ENCODE assay signal across 24 cellular contexts in the genomic region with DNA sequence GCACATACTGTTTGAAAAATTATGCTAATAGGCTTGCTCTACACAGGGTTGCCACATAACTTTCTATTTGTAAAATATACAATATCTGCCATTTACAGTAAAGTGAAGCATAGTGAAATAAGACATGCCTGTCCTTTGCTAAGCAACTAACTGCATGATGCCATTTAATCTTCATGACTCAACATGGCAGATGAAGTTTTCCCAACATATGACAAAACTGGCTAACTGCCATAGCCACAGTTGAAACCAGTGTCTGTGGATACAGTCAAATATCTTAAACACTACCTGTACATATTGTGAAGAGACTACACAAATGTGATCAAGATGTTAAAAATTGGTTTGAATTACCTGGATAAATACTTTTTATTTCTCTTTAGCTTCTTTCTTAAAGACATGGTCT. TPM values are rescaled to one million over a fixed set of nuclear protein-coding genes. Genes with fewer than 3 reads are reported as not detected.
DNase-seq lines count a peak whose midpoint lies in the region; TF ChIP-seq lines count a peak whose summit lies in the region.
"Had no signal": no experiment of that assay in that cellular context is flagged by ENCODE, and none has a peak within 500 bp of the region (broad histone marks: within the 10 kb centered on the region; RNA-seq: fewer than 3 reads in every experiment).

No MANE protein-coding gene starts in this region.

- CTCF ChIA-PET in mammary epithelial cell (lab: Charles Lee; ENCODE audit: low non-redundant PET): no interaction called here

- H3K27me3 ChIP-seq in mammary epithelial cell (ENCODE audit: insufficient read depth, low read length): peaks cover under 1% of the 10 kb centered on the region
- H3K27me3 ChIP-seq: BE2C, pancreas had no signal

- H3K4me1 ChIP-seq in mammary epithelial cell (ENCODE audit: insufficient read depth, low read length): peaks cover 10% of the 10 kb centered on the region
- H3K4me1 ChIP-seq: BE2C had no signal

- no peaks in the 10 kb centered on the region for H3K36me3 ChIP-seq in mammary epithelial cell (ENCODE audit: insufficient read depth, low read length)
- H3K36me3 ChIP-seq: BE2C, neural progenitor cell, pancreas had no signal

- H4K20me1 ChIP-seq in mammary epithelial cell (ENCODE audit: insufficient read depth, low read length): no peaks in the 10 kb centered on the region

- peaks cover 12% of the 10 kb centered on the region for H3K79me2 ChIP-seq in mammary epithelial cell (ENCODE audit: insufficient read depth, low read length)

- H3K9ac ChIP-seq in mammary epithelial cell (ENCODE audit: insufficient read depth, low read length): no peak overlapping the region
- H3K9ac ChIP-seq: neural progenitor cell had no signal

- H2AFZ ChIP-seq in mammary epithelial cell (ENCODE audit: low read depth, low read length): no peak overlapping the region
- H2AFZ ChIP-seq: neural progenitor cell had no signal

- in situ Hi-C loops in mammary epithelial cell (cut with MboI; ENCODE audit: low sequenced_read_pairs in 2 of 2): no loop called here

- dilution Hi-C loops in mammary epithelial cell (cut with HindIII; ENCODE audit: low sequenced_read_pairs): no loop called here

- no TSS peak for BruUV-seq in mammary epithelial cell (replicated peaks; lab: Mats Ljungman, UMichigan)

- no peak overlapping the region for H3K27ac ChIP-seq in mammary epithelial cell (ENCODE audit: insufficient read depth, low read depth, low read length)
- H3K27ac ChIP-seq: neural progenitor cell, pancreas had no signal

- intact Hi-C loops in mammary epithelial cell (cut with micrococcal nuclease): no loop called here

- H3K4me2 ChIP-seq in mammary epithelial cell (ENCODE audit: insufficient read depth, low read depth, low read length): no peak overlapping the region
- H3K4me2 ChIP-seq: neural progenitor cell had no signal

- DNase-seq in EH (ENCODE audit: low read depth) (peak; percentile 8), M059J (ENCODE audit: low read depth) (peak; percentile 11), mammary epithelial cell (peak; percentile 60), glomerular visceral epithelial cell (ENCODE audit: extremely low spot score) (peak; percentile 17), AML-193 (lab: John Stamatoyannopoulos, UW) (no peak), T-helper 1 cell (no peak), NCI-H526 treated with DMSO at 0.1 percent for 48 hours (lab: John Stamatoyannopoulos, UW) (no peak)
- DNase-seq: activated CD4-positive, alpha-beta memory T cell treated with anti-CD3 and anti-CD28 coated beads for 36 hours; activated CD4-positive, alpha-beta T cell treated with anti-CD3 and anti-CD28 coated beads for 1 hour; activated naive CD4-positive, alpha-beta T cell; activated naive CD8-positive, alpha-beta T cell treated with anti-CD3 and anti-CD28 coated beads, Interleukin-2, amount 50 U/mL, for 24 hours; BE2C; CD8-positive, alpha-beta memory T cell; DMS53; glutamatergic neuron; NCI-H1105 treated with DMSO at 0.1 percent for 48 hours; NCI-H1930; NCI-H2171 treated with DMSO at 0.1 percent for 48 hours; NCI-H524 treated with DMSO at 0.1 percent for 48 hours; pancreas; SHP77; small intestine; stimulated activated naive CD4-positive, alpha-beta T cell treated with Interleukin-2 at 50 U/mL for 16 hours had no signal

- no peak for TF ChIP-seq CTCF in mammary epithelial cell (conservative IDR thresholded peaks at IDR 0.05 in 1 of 2, IDR thresholded peaks at IDR 0.05 in 1 of 2; ENCODE audit: extremely low read depth in 1 of 2, insufficient read depth in 1 of 2, low read depth in 1 of 2, low read length in 2 of 2)

- no peak overlapping the region for H3K4me3 ChIP-seq in mammary epithelial cell (replicated peaks in 1 of 3; ENCODE audit: insufficient read depth in 1 of 3, low read depth in 2 of 3, low read length in 3 of 3)
- H3K4me3 ChIP-seq: neural progenitor cell, pancreas had no signal

- H3K9me3 ChIP-seq in mammary epithelial cell (replicated peaks; ENCODE audit: insufficient read depth, low read length): no peaks in the 10 kb centered on the region
- H3K9me3 ChIP-seq: BE2C, pancreas had no signal

RNA-seq across cellular contexts. Expression of a gene that starts 3.1 kb away (rescaled TPM):
- 10.9 and 12.2 TPM in 2 replicates for total RNA-seq in M059J (2014; rRNA removed; shearing (Covaris generic))
- total RNA-seq in mammary epithelial cell: 10 to 100 TPM; 10.0 to 62.8 TPM
- polyA plus RNA-seq in mammary epithelial cell: 15.2 TPM
- polyA minus RNA-seq in mammary epithelial cell: 20.1 TPM

Comparison
In these comparisons a context has a peak if more than half of its experiments do, and no peak if none do; other contexts are left out.
1. DNase-seq: peak in EH (single experiment), M059J (single experiment), mammary epithelial cell (single experiment) and glomerular visceral epithelial cell (single experiment); none in AML-193 (0 of 2), T-helper 1 cell (0 of 5) and NCI-H526 treated with DMSO at 0.1 percent for 48 hours (single experiment).